Comparison of ENCODE assay signal across 1 cellular context in genomic region chr1:44739361-44740178, GRCh38.
A peak's percentile ranks its signal among the peaks of the same experiment; 100 is the strongest.
TF ChIP-seq lines count a peak whose summit lies in the region.

Gene KIF2C, plus strand, starts transcription at chr1:44739837. Its CDS starts 96 bp downstream, at chr1:44739933.

TF ChIP-seq in HepG2, 621 proteins besides CTCF, POLR2A, EP300 and RAD21 (continued from another document and continues in another):
- 0 out of 2 replicates have a peak, but pooled peaks have one; percentile 48 for TF ChIP-seq ZNF609 (CRISPR knock-in tag; IDR thresholded peaks at IDR 0.05; ENCODE audit: borderline replicate concordance)
- TF ChIP-seq DNMT1 (CRISPR knock-in tag; IDR thresholded peaks at IDR 0.05): no peak
- TF ChIP-seq ADNP (CRISPR knock-in tag; IDR thresholded peaks at IDR 0.05): peak; percentile 48; the same call in 1 of the 2 replicates
- TF ChIP-seq ZNF282 (IDR thresholded peaks at IDR 0.05; ENCODE audit: partially characterized antibody): no peak
- 0 out of 2 replicates have a peak, but pooled peaks have one; percentile 12 for TF ChIP-seq SP5 (CRISPR knock-in tag; IDR thresholded peaks at IDR 0.05; ENCODE audit: borderline replicate concordance, low read depth)
- TF ChIP-seq PBX3 (CRISPR knock-in tag; IDR thresholded peaks at IDR 0.05; ENCODE audit: borderline replicate concordance): no peak
- 0 out of 2 replicates have a peak, but pooled peaks have one; percentile 62 for TF ChIP-seq ZNF335 (CRISPR knock-in tag; IDR thresholded peaks at IDR 0.05)
- TF ChIP-seq DMAP1 (CRISPR knock-in tag; IDR thresholded peaks at IDR 0.05): peak; percentile 80
- no peak for TF ChIP-seq ZNF251 (CRISPR knock-in tag; IDR thresholded peaks at IDR 0.05)
- peak; percentile 64; the same call in 1 of the 2 replicates for TF ChIP-seq ZSCAN21 (CRISPR knock-in tag; IDR thresholded peaks at IDR 0.05; ENCODE audit: borderline replicate concordance)
- TF ChIP-seq ARNTL (CRISPR knock-in tag; IDR thresholded peaks at IDR 0.05): no peak; the same call in 1 of the 2 replicates
- TF ChIP-seq STAT5B (CRISPR knock-in tag; IDR thresholded peaks at IDR 0.05): no peak; the same call in 1 of the 2 replicates
- no peak for TF ChIP-seq ZNF20 (CRISPR knock-in tag; IDR thresholded peaks at IDR 0.05)
- TF ChIP-seq SRY (CRISPR knock-in tag; IDR thresholded peaks at IDR 0.05): no peak; the same call in 1 of the 2 replicates
- TF ChIP-seq ZBTB1 (CRISPR knock-in tag; IDR thresholded peaks at IDR 0.05; ENCODE audit: borderline replicate concordance): no peak
- peak; percentile 62 for TF ChIP-seq ZMYM3 (CRISPR knock-in tag; IDR thresholded peaks at IDR 0.05)
- no peak for TF ChIP-seq SKIL (CRISPR knock-in tag; IDR thresholded peaks at IDR 0.05; ENCODE audit: borderline replicate concordance)
- TF ChIP-seq TCF7 (IDR thresholded peaks at IDR 0.05; ENCODE audit: low read depth): no peak
- TF ChIP-seq SIX4 (CRISPR knock-in tag; IDR thresholded peaks at IDR 0.05): no peak
- 0 out of 2 replicates have a peak, but pooled peaks have one; percentile 44 for TF ChIP-seq RFX5 (IDR thresholded peaks at IDR 0.05; ENCODE audit: low read depth, low read length)
- peak; percentile 46; the same call in 1 of the 2 replicates for TF ChIP-seq HDAC2 (CRISPR knock-in tag; IDR thresholded peaks at IDR 0.05)
- TF ChIP-seq ZEB1 (IDR thresholded peaks at IDR 0.05; ENCODE audit: insufficient replicate concordance, low read depth): no peak
- TF ChIP-seq ZNF747 (CRISPR knock-in tag; IDR thresholded peaks at IDR 0.05; ENCODE audit: borderline replicate concordance): no peak
- TF ChIP-seq ARID3A (IDR thresholded peaks at IDR 0.05; ENCODE audit: low read depth, low read length): no peak
- no peak; the same call in 1 of the 2 replicates for TF ChIP-seq ZBTB7B (CRISPR knock-in tag; IDR thresholded peaks at IDR 0.05)
- no peak for TF ChIP-seq ZBTB39 (CRISPR knock-in tag; IDR thresholded peaks at IDR 0.05)
- TF ChIP-seq ZNF441 (CRISPR knock-in tag; IDR thresholded peaks at IDR 0.05; ENCODE audit: borderline replicate concordance): no peak
- TF ChIP-seq FUBP1 (CRISPR knock-in tag; IDR thresholded peaks at IDR 0.05; ENCODE audit: borderline replicate concordance): no peak
- peak; percentile 38; the same call in 1 of the 2 replicates for TF ChIP-seq FOSL2 (CRISPR knock-in tag; IDR thresholded peaks at IDR 0.05)
- peak; percentile 71; the same call in 1 of the 2 replicates for TF ChIP-seq ESRRA (CRISPR knock-in tag; IDR thresholded peaks at IDR 0.05; ENCODE audit: low read depth)
- TF ChIP-seq ZFP91 (CRISPR knock-in tag; IDR thresholded peaks at IDR 0.05; ENCODE audit: borderline replicate concordance): peak; percentile 86; the same call in 1 of the 2 replicates
- no peak for TF ChIP-seq TEF (CRISPR knock-in tag; IDR thresholded peaks at IDR 0.05)
- TF ChIP-seq KDM2A (CRISPR knock-in tag; IDR thresholded peaks at IDR 0.05; ENCODE audit: borderline replicate concordance, low read depth): peak; percentile 77
- TF ChIP-seq ZNF720 (CRISPR knock-in tag; IDR thresholded peaks at IDR 0.05): no peak
- TF ChIP-seq CBFB (CRISPR knock-in tag; IDR thresholded peaks at IDR 0.05): peak; percentile 28; the same call in 1 of the 2 replicates
- no peak for TF ChIP-seq KAT2B (IDR thresholded peaks at IDR 0.05; ENCODE audit: borderline replicate concordance, low read depth, low read length)
- TF ChIP-seq ZKSCAN8 (CRISPR knock-in tag; IDR thresholded peaks at IDR 0.05; ENCODE audit: borderline replicate concordance): 0 out of 2 replicates have a peak, but pooled peaks have one; percentile 25
- TF ChIP-seq MEF2D (CRISPR knock-in tag; IDR thresholded peaks at IDR 0.05): 0 out of 2 replicates have a peak, but pooled peaks have one; percentile 20
- TF ChIP-seq SNAPC5 (CRISPR knock-in tag; IDR thresholded peaks at IDR 0.05; ENCODE audit: borderline replicate concordance): 0 out of 2 replicates have a peak, but pooled peaks have one; percentile 54
- TF ChIP-seq KMT2A (CRISPR knock-in tag; IDR thresholded peaks at IDR 0.05): peak; percentile 80
- peak; percentile 76; the same call in 1 of the 2 replicates for TF ChIP-seq TOE1 (CRISPR knock-in tag; IDR thresholded peaks at IDR 0.05)
- TF ChIP-seq MNT (IDR thresholded peaks at IDR 0.05): peak; percentile 52
- TF ChIP-seq THYN1 (CRISPR knock-in tag; IDR thresholded peaks at IDR 0.05; ENCODE audit: borderline replicate concordance, low read depth): no peak
- TF ChIP-seq ZSCAN22 (CRISPR knock-in tag; IDR thresholded peaks at IDR 0.05): no peak
- TF ChIP-seq TCF12 (IDR thresholded peaks at IDR 0.05): no peak
- TF ChIP-seq TCF12 (CRISPR knock-in tag; IDR thresholded peaks at IDR 0.05): no peak
- no peak for TF ChIP-seq HNRNPUL1 (IDR thresholded peaks at IDR 0.05; ENCODE audit: low read depth, low read length)
